ENCODE assay signal across 8 cellular contexts in the genomic region with DNA sequence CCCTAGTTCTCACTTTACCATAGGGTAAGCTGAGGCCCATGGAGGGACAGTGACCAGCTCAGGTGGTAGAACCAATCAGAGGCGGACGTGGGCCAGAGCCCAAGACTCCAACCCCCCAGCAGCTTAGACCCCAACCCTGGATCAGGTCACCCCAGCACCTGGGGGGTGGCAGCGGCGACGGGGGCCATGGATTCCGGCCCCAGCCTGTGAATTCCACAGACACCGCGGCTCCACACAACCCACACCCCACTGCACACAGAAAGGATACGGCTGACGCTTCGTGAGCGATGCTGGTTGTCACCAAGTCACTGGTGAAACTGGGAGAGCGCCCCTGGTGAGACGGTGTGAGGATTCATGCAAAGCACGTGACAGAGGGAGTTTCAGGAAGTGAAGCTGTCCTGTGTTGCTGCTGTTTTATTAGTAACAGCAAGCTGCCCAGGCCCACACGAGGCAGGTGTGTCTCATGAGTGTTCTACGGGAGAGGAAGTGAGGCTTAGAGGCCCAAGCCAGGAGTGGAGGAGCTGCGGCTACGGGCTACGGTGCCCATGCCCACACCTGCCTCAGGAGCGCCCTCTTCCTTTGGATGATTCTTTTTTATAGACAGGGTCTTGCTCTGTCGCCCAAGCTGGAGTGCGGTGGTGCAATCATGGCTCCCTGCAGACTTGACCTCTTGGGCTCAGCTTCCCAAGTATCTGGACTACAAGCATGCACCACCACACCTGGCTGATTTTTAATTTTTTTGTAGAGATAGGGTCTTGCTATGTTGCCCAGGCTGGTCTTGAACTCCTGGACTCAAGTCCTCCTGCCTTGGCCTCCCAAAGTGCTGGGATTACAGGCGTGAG. TPM values are rescaled to one million over a fixed set of nuclear protein-coding genes. Genes with fewer than 3 reads are reported as not detected.
A peak's percentile ranks its signal among the peaks of the same experiment; 100 is the strongest.
DNase-seq lines count a peak whose midpoint lies in the region; ATAC-seq and TF ChIP-seq lines count a peak whose summit lies in the region.
"Not testable (repeated sequence)": the region's sequence is repeated elsewhere in the genome, so short reads cannot be mapped to it uniquely, and the experiment has no call there.

No MANE protein-coding gene starts in this region.

- not testable (repeated sequence) for H3K27me3 ChIP-seq in DND-41 (ENCODE audit: insufficient read depth, low read length, poor library complexity); breast epithelium

- not testable (repeated sequence) for H3K4me2 ChIP-seq in DND-41 (ENCODE audit: insufficient read depth, low read length)

- peaks cover 11% of the 10 kb centered on the region for H3K4me1 Mint-ChIP-seq in memory B cell

- not testable (repeated sequence) for H3K9me3 Mint-ChIP-seq in memory B cell

- not testable (repeated sequence) for H3K4me3 ChIP-seq in DND-41 (ENCODE audit: low read depth in 1 of 2, low read length in 2 of 2); breast epithelium

- peak overlapping the region; percentile 72 for H3K27ac Mint-ChIP-seq in memory B cell

- H3K4me3 Mint-ChIP-seq in memory B cell, result peak overlapping the region; percentile 76

- TF ChIP-seq POLR2A in breast epithelium (IDR thresholded peaks at IDR 0.05), result not testable (repeated sequence)

- peak overlapping the region; percentile 68 for H2AFZ ChIP-seq in DND-41 (ENCODE audit: low read depth, low read length)

- not testable (repeated sequence) for H4K20me1 ChIP-seq in DND-41 (ENCODE audit: insufficient read depth, low read length)

- not testable (repeated sequence) for H3K36me3 Mint-ChIP-seq in memory B cell

- H3K9me3 ChIP-seq in DND-41 (ENCODE audit: insufficient read depth, low read length, severe bottlenecking); breast epithelium: not testable (repeated sequence)

- not testable (repeated sequence) for H3K79me2 ChIP-seq in DND-41 (ENCODE audit: insufficient read depth, low read length)

- peak; percentile 61 for ATAC-seq in DND-41 (ENCODE audit: insufficient read depth, low read depth)
- peak; percentile 79 for ATAC-seq in GM21360 (IDR thresholded peaks at IDR 0.05; ENCODE audit: unreplicated experiment)
- peak; percentile 84 for ATAC-seq in HG03354 (IDR thresholded peaks at IDR 0.05; ENCODE audit: poor library complexity, severe bottlenecking, unreplicated experiment)
- peak; percentile 87 to 90 for ATAC-seq in activated CD4-positive, CD25-positive, alpha-beta regulatory T cell treated with anti-CD3 and anti-CD28 coated beads, Interleukin-2, amount 50 U/mL, for 24 hours
- ATAC-seq in memory B cell (ENCODE audit: low read depth), result peak; percentile 92

- DNase-seq in DND-41 (peak; percentile 23), NCI-H774 (lab: John Stamatoyannopoulos, UW) (peak; percentile 92), breast epithelium (ENCODE audit: low spot score in 2 of 2) (peak; percentile 40 to 64), memory B cell (ENCODE audit: low spot score in 2 of 2) (peak; percentile 64 to 76)
- DNase-seq in stimulated activated CD8-positive, alpha-beta memory T cell treated with anti-CD3 and anti-CD28 coated beads, Interleukin-4, amount 100 ng/mL, for 24 hours (ENCODE audit: low read depth), result peak; percentile 15

- H3K4me1 ChIP-seq in DND-41 (ENCODE audit: insufficient read depth, low read length); breast epithelium: not testable (repeated sequence)

- not testable (repeated sequence) for H3K27me3 Mint-ChIP-seq in memory B cell

- not testable (repeated sequence) for TF ChIP-seq CTCF in DND-41 (IDR thresholded peaks at IDR 0.05; ENCODE audit: borderline replicate concordance, extremely low read depth, low read length, poor library complexity, severe bottlenecking); breast epithelium (IDR thresholded peaks at IDR 0.05)

- not testable (repeated sequence) for H3K36me3 ChIP-seq in DND-41 (ENCODE audit: insufficient read depth, low read length); breast epithelium

- intact Hi-C loops in breast epithelium (cut with DNase I; ENCODE audit: low total_unique reads), result loop anchor here (5.0 kb wide), 2 partner anchors 85 to 155 kb away; partner anchors contain the start of gene MYCL

- H3K9ac ChIP-seq in DND-41 (ENCODE audit: low read depth, low read length), result not testable (repeated sequence)

- H3K27ac ChIP-seq in DND-41 (ENCODE audit: low read length); breast epithelium: not testable (repeated sequence)

RNA-seq across cellular contexts. Expression of gene BMP8B, which starts 28.6 kb away (rescaled TPM):
- total RNA-seq in breast epithelium, result 1 to 10 TPM in 1 of 3 donors, under 1 TPM in 2; 0.48 to 1.3 (median 0.59) TPM

RNA-seq across cellular contexts. Expression of gene OXCT2, which starts 46.2 kb away (rescaled TPM):
- total RNA-seq in breast epithelium, result under 1 TPM in 2 of 3 donors, not detected in 1; 0.32 to 0.66 TPM

Comparison
In these comparisons a context has a peak if more than half of its experiments do, and no peak if none do; other contexts are left out.
1. DNase-seq: peak in every context shown above with its lines; median percentile 92 in NCI-H774; 70 in memory B cell; 52 in breast epithelium; 23 in DND-41; 15 in stimulated activated CD8-positive, alpha-beta memory T cell treated with anti-CD3 and anti-CD28 coated beads, Interleukin-4, amount 100 ng/mL, for 24 hours.